9 cellular contexts compared by ENCODE assay signal in genomic region chr6:13767121-13767794, GRCh38. TPM values are rescaled to one million over a fixed set of nuclear protein-coding genes. Genes with fewer than 3 reads are reported as not detected.
DNase-seq lines count a peak whose midpoint lies in the region; ATAC-seq and TF ChIP-seq lines count a peak whose summit lies in the region.
"Had no signal": no experiment of that assay in that cellular context is flagged by ENCODE, and none has a peak within 500 bp of the region (broad histone marks: within the 10 kb centered on the region; RNA-seq: fewer than 3 reads in every experiment).

No MANE protein-coding gene starts in this region.

- H3K9ac ChIP-seq in endodermal cell (ENCODE audit: extremely low read depth, low read length, poor library complexity, severe bottlenecking) = no peak overlapping the region
- H3K9ac ChIP-seq: KMS-11 had no signal

- no peak overlapping the region for H3K27ac ChIP-seq in endodermal cell (ENCODE audit: low read depth, low read length)
- H3K27ac ChIP-seq: KMS-11 had no signal

- intact Hi-C loops in activated CD4-positive, alpha-beta T cell treated with anti-CD3 and anti-CD28 coated beads, Interleukin-2, amount 10 ng/mL, durations not matched to agents 24 days and 14 days (cut with micrococcal nuclease) = loop anchor here (10.0 kb wide), 1 partner anchor 412 kb away; no protein-coding TSS in a partner anchor

- H3K27ac Mint-ChIP-seq in activated CD4-positive, alpha-beta T cell treated with anti-CD3 and anti-CD28 coated beads, Interleukin-2, amount 10 ng/mL, durations not matched to agents 24 days and 14 days = no peak overlapping the region
- H3K27ac Mint-ChIP-seq in endodermal cell = no peak overlapping the region

- H3K27me3 ChIP-seq in endodermal cell (ENCODE audit: control insufficient read depth, insufficient read depth, low read length, poor library complexity, severe bottlenecking) (no peaks in the 10 kb centered on the region), MG63 (no peaks in the 10 kb centered on the region)

- H3K9me3 ChIP-seq in endodermal cell (ENCODE audit: control insufficient read depth, low read length) (no peaks in the 10 kb centered on the region), MG63 (peaks cover 5% of the 10 kb centered on the region)

- DNase-seq in GM10266 (ENCODE audit: extremely low spot score) (peak; percentile 38), endodermal cell (peak; percentile 58), mucosa of gallbladder (ENCODE audit: low spot score) (peak; percentile 45), superior temporal gyrus (ENCODE audit: extremely low spot score) (peak; percentile 66), MG63 (no peak), AML-193 (lab: John Stamatoyannopoulos, UW) (no peak)
- DNase-seq in activated CD4-positive, alpha-beta T cell treated with anti-CD3 and anti-CD28 coated beads, Interleukin-2, amount 10 ng/mL, durations not matched to agents 24 days and 14 days = peak; percentile 63

- peaks cover 36% of the 10 kb centered on the region for H3K4me1 Mint-ChIP-seq in activated CD4-positive, alpha-beta T cell treated with anti-CD3 and anti-CD28 coated beads, Interleukin-2, amount 10 ng/mL, durations not matched to agents 24 days and 14 days
- no peaks in the 10 kb centered on the region for H3K4me1 Mint-ChIP-seq in endodermal cell

- H3K27me3 Mint-ChIP-seq in activated CD4-positive, alpha-beta T cell treated with anti-CD3 and anti-CD28 coated beads, Interleukin-2, amount 10 ng/mL, durations not matched to agents 24 days and 14 days = no peaks in the 10 kb centered on the region
- H3K27me3 Mint-ChIP-seq in endodermal cell (ENCODE audit: insufficient read depth) = no peaks in the 10 kb centered on the region

- no peaks in the 10 kb centered on the region for H3K4me1 ChIP-seq in endodermal cell (ENCODE audit: control insufficient read depth, insufficient read depth, low read length)

- H3K36me3 ChIP-seq in endodermal cell (ENCODE audit: control insufficient read depth, insufficient read depth, low read length) = no peaks in the 10 kb centered on the region
- no peaks in the 10 kb centered on the region for H3K36me3 ChIP-seq in MG63

- no peaks in the 10 kb centered on the region for H3K9me3 Mint-ChIP-seq in activated CD4-positive, alpha-beta T cell treated with anti-CD3 and anti-CD28 coated beads, Interleukin-2, amount 10 ng/mL, durations not matched to agents 24 days and 14 days
- peaks cover 5% of the 10 kb centered on the region for H3K9me3 Mint-ChIP-seq in endodermal cell

- TF ChIP-seq CTCF in GM10266 (IDR thresholded peaks at IDR 0.05; ENCODE audit: control insufficient read depth, insufficient read depth, low read depth, missing control alignments) (peak; percentile 49), endodermal cell (conservative IDR thresholded peaks at IDR 0.05) (no peak)

- H3K4me3 ChIP-seq in endodermal cell (ENCODE audit: low read length) (no peak overlapping the region), MG63 (no peak overlapping the region)

- peak overlapping the region; percentile 51 for H3K4me3 Mint-ChIP-seq in activated CD4-positive, alpha-beta T cell treated with anti-CD3 and anti-CD28 coated beads, Interleukin-2, amount 10 ng/mL, durations not matched to agents 24 days and 14 days
- no peak overlapping the region for H3K4me3 Mint-ChIP-seq in endodermal cell

- no peak for ATAC-seq in GM21723 (IDR thresholded peaks at IDR 0.05; ENCODE audit: unreplicated experiment)

- 57 to 60% methylated on average over 12 to 19 of the region's 19 CpGs for WGBS in endodermal cell (ENCODE audit: insufficient coverage in 1 of 2, insufficient read length in 1 of 2), 2 experiments

- H3K36me3 Mint-ChIP-seq in activated CD4-positive, alpha-beta T cell treated with anti-CD3 and anti-CD28 coated beads, Interleukin-2, amount 10 ng/mL, durations not matched to agents 24 days and 14 days (ENCODE audit: low read depth) = no peaks in the 10 kb centered on the region
- no peaks in the 10 kb centered on the region for H3K36me3 Mint-ChIP-seq in endodermal cell (ENCODE audit: low read depth)

RNA-seq across cellular contexts. Expression of gene MCUR1, which starts 47.1 kb away (rescaled TPM):
- 39.0 and 43.7 TPM in 2 replicates for total RNA-seq in activated CD4-positive, alpha-beta T cell treated with anti-CD3 and anti-CD28 coated beads, Interleukin-2, amount 10 ng/mL, durations not matched to agents 24 days and 14 days
- total RNA-seq in endodermal cell (10 to 100 TPM; 33.8 to 38.6 TPM), mucosa of gallbladder (18.1 TPM)
- 19.4 TPM for polyA plus RNA-seq in endodermal cell (2013, experiment 1 of 2)
- polyA plus RNA-seq in endodermal cell (2013, experiment 2 of 2) = 30.3 TPM
- total RNA-seq in MG63 (2014; rRNA removed; shearing (Covaris generic); ENCODE audit: low replicate concordance) = 32.5 and 51.5 TPM in 2 replicates

RNA-seq across cellular contexts. Expression of gene RANBP9, which starts 55.6 kb away (rescaled TPM):
- total RNA-seq in activated CD4-positive, alpha-beta T cell treated with anti-CD3 and anti-CD28 coated beads, Interleukin-2, amount 10 ng/mL, durations not matched to agents 24 days and 14 days = 52.6 and 56.2 TPM in 2 replicates
- total RNA-seq in endodermal cell (10 to 100 TPM; 43.7 to 45.4 TPM), mucosa of gallbladder (43.6 TPM)
- polyA plus RNA-seq in endodermal cell (2013, experiment 1 of 2) = 39.4 TPM
- 39.3 TPM for polyA plus RNA-seq in endodermal cell (2013, experiment 2 of 2)
- 45.2 and 62.2 TPM in 2 replicates for total RNA-seq in MG63 (2014; rRNA removed; shearing (Covaris generic); ENCODE audit: low replicate concordance)

Comparison
In these comparisons a context has a peak if more than half of its experiments do, and no peak if none do; other contexts are left out.
1. DNase-seq: peak in GM10266 (single experiment), activated CD4-positive, alpha-beta T cell treated with anti-CD3 and anti-CD28 coated beads, Interleukin-2, amount 10 ng/mL, durations not matched to agents 24 days and 14 days (single experiment), endodermal cell (single experiment), mucosa of gallbladder (single experiment) and superior temporal gyrus (single experiment); none in MG63 (single experiment) and AML-193 (0 of 2).